In the genomic region with DNA sequence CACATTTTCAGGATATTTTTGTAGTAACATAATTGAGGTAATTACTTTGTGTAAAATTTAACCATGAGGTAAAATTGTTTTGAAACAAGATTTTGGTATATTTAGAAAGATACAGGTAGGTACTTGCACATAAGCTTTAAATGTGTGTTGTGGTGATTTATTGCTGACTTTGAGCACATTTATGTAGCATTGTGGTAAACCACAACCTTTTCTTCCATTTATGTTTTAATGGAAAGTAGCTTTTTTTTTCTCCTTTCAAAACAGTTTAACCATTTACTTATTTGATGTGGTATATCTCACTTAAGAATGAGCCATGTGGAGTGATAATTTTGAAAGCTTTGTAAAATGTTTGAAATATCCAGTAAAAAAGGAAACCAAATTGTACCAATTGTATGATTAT, we compare ENCODE assay signal across 19 cellular contexts. TPM values are rescaled to one million over a fixed set of nuclear protein-coding genes. Genes with fewer than 3 reads are reported as not detected.
DNase-seq lines count a peak whose midpoint lies in the region; ATAC-seq, FAIRE-seq and TF ChIP-seq lines count a peak whose summit lies in the region.
"Had no signal": no experiment of that assay in that cellular context is flagged by ENCODE, and none has a peak within 500 bp of the region (broad histone marks: within the 10 kb centered on the region; RNA-seq: fewer than 3 reads in every experiment).

No MANE protein-coding gene starts in this region.

- CTCF ChIA-PET in HEK293 (lab: Yijun Ruan, JAX), result no interaction called here

- no peaks in the 10 kb centered on the region for H3K27me3 ChIP-seq in foreskin keratinocyte
- H3K27me3 ChIP-seq: BLaER1 treated with 17β-estradiol and CSF1 and Interleukin-3, amounts not matched to agents 10 nM and 100 nM; SJCRH30 had no signal

- no peak for TF ChIP-seq CTCF in D721Med (IDR thresholded peaks at IDR 0.05; ENCODE audit: insufficient read depth, missing control alignments)
- no peak for TF ChIP-seq CTCF in HEK293 (tag by site-specific recombination; IDR thresholded peaks at IDR 0.05)
- no peak for TF ChIP-seq CTCF in foreskin keratinocyte (conservative IDR thresholded peaks at IDR 0.05)
- TF ChIP-seq CTCF in glutamatergic neuron (IDR thresholded peaks at IDR 0.05; ENCODE audit: partially characterized antibody, unreplicated experiment), result no peak

- no peaks in the 10 kb centered on the region for H3K4me1 Mint-ChIP-seq in stimulated activated effector memory CD8-positive, alpha-beta T cell treated with anti-CD3 and anti-CD28 coated beads, Interleukin-12 subunit alpha, Interleukin-12 subunit beta, amount 100 ng/mL, for 72 hours
- H3K4me1 Mint-ChIP-seq in glutamatergic neuron (ENCODE audit: low read depth, unreplicated experiment), result no peaks in the 10 kb centered on the region
- H3K4me1 Mint-ChIP-seq: CD8-positive, alpha-beta memory T cell had no signal

- no peaks in the 10 kb centered on the region for H3K9me3 ChIP-seq in HEK293 (ENCODE audit: control insufficient read depth, insufficient read depth, low read depth, low read length)

- no peak overlapping the region for H3K4me3 ChIP-seq in HEK293 (ENCODE audit: low read depth, low read length)
- H3K4me3 ChIP-seq: BLaER1 treated with 17β-estradiol and CSF1 and Interleukin-3, amounts not matched to agents 10 nM and 100 nM; SJCRH30 had no signal

- H3K27ac ChIP-seq in HEK293 (ENCODE audit: extremely low read depth, low read depth, low read length) (no peak overlapping the region), foreskin keratinocyte (no peak overlapping the region)
- H3K27ac ChIP-seq: BLaER1 treated with 17β-estradiol and CSF1 and Interleukin-3, amounts not matched to agents 10 nM and 100 nM; RWPE1; SJCRH30 had no signal

- no peak overlapping the region for H3K4me3 Mint-ChIP-seq in stimulated activated effector memory CD8-positive, alpha-beta T cell treated with anti-CD3 and anti-CD28 coated beads, Interleukin-12 subunit alpha, Interleukin-12 subunit beta, amount 100 ng/mL, for 72 hours
- no peak overlapping the region for H3K4me3 Mint-ChIP-seq in glutamatergic neuron (ENCODE audit: unreplicated experiment)
- H3K4me3 Mint-ChIP-seq: CD8-positive, alpha-beta memory T cell; H9; IgD-negative memory B cell had no signal

- H3K27ac Mint-ChIP-seq in stimulated activated effector memory CD8-positive, alpha-beta T cell treated with anti-CD3 and anti-CD28 coated beads, Interleukin-12 subunit alpha, Interleukin-12 subunit beta, amount 100 ng/mL, for 72 hours, result no peak overlapping the region
- H3K27ac Mint-ChIP-seq in glutamatergic neuron (ENCODE audit: unreplicated experiment), result no peak overlapping the region
- H3K27ac Mint-ChIP-seq: H9, IgD-negative memory B cell had no signal

- H3K4me1 ChIP-seq in HEK293 (ENCODE audit: control insufficient read depth, insufficient read depth, low read length), result no peaks in the 10 kb centered on the region; the same call in 1 of the 2 replicates
- H3K4me1 ChIP-seq in foreskin keratinocyte, result no peaks in the 10 kb centered on the region
- H3K4me1 ChIP-seq: SJCRH30 had no signal

- ATAC-seq in foreskin keratinocyte, result no peak
- no peak for ATAC-seq in HG03432 (IDR thresholded peaks at IDR 0.05; ENCODE audit: unreplicated experiment)
- ATAC-seq in stimulated activated effector memory CD8-positive, alpha-beta T cell treated with anti-CD3 and anti-CD28 coated beads, Interleukin-12 subunit alpha, Interleukin-12 subunit beta, amount 100 ng/mL, for 72 hours, result no peak

- POLR2A ChIA-PET in HEK293 (lab: Yijun Ruan, JAX), result no interaction called here

- no peaks in the 10 kb centered on the region for H3K9me3 Mint-ChIP-seq in stimulated activated effector memory CD8-positive, alpha-beta T cell treated with anti-CD3 and anti-CD28 coated beads, Interleukin-12 subunit alpha, Interleukin-12 subunit beta, amount 100 ng/mL, for 72 hours
- H3K9me3 Mint-ChIP-seq in glutamatergic neuron (ENCODE audit: unreplicated experiment), result no peaks in the 10 kb centered on the region

- H3K36me3 ChIP-seq in HEK293 (ENCODE audit: control insufficient read depth in 2 of 2, insufficient read depth in 1 of 2, low read length in 2 of 2), result peaks cover 17 to 20% of the 10 kb centered on the region in 2 experiments

- DNase-seq in D721Med (ENCODE audit: insufficient read length, low spot score), result no peak
- DNase-seq in RPMI8226, result peak; percentile 34
- DNase-seq in foreskin keratinocyte, result peak; percentile 15 to 52
- DNase-seq in activated CD4-positive, alpha-beta T cell treated with anti-CD3 and anti-CD28 coated beads, Interleukin-2, amount 50 U/mL, for 48 hours, result no peak
- no peak for DNase-seq in stimulated activated effector memory CD8-positive, alpha-beta T cell treated with anti-CD3 and anti-CD28 coated beads, Interleukin-12 subunit alpha, Interleukin-12 subunit beta, amount 100 ng/mL, for 72 hours (ENCODE audit: low spot score in 2 of 2)
- no peak for DNase-seq in glutamatergic neuron
- DNase-seq: CD8-positive, alpha-beta memory T cell; H9; MV-4-11; NCI-H187; NCI-H2107; NCI-H510A treated with DMSO at 0.1 percent for 48 hours; NCI-H774; SJCRH30 had no signal

- FAIRE-seq in D721Med (lab: Jason Lieb, UNC), result peak; percentile 38

- peaks cover 22% of the 10 kb centered on the region for H3K36me3 Mint-ChIP-seq in stimulated activated effector memory CD8-positive, alpha-beta T cell treated with anti-CD3 and anti-CD28 coated beads, Interleukin-12 subunit alpha, Interleukin-12 subunit beta, amount 100 ng/mL, for 72 hours
- peaks cover 7% of the 10 kb centered on the region for H3K36me3 Mint-ChIP-seq in glutamatergic neuron (ENCODE audit: unreplicated experiment)

- no peaks in the 10 kb centered on the region for H3K27me3 Mint-ChIP-seq in glutamatergic neuron (ENCODE audit: unreplicated experiment)

TF ChIP-seq in HEK293, 187 proteins besides CTCF, POLR2A, EP300 and RAD21:
- TF ChIP-seq ZNF707 (tag by site-specific recombination; IDR thresholded peaks at IDR 0.05), result no peak
- TF ChIP-seq, protein P1, sequence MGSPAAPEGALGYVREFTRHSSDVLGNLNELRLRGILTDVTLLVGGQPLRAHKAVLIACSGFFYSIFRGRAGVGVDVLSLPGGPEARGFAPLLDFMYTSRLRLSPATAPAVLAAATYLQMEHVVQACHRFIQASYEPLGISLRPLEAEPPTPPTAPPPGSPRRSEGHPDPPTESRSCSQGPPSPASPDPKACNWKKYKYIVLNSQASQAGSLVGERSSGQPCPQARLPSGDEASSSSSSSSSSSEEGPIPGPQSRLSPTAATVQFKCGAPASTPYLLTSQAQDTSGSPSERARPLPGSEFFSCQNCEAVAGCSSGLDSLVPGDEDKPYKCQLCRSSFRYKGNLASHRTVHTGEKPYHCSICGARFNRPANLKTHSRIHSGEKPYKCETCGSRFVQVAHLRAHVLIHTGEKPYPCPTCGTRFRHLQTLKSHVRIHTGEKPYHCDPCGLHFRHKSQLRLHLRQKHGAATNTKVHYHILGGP (tag by site-specific recombination; IDR thresholded peaks at IDR 0.05), result 0 out of 2 replicates have a peak, but pooled peaks have one; percentile 16

RNA-seq across cellular contexts. Expression of a gene that starts 35.6 kb away (rescaled TPM):
- total RNA-seq in foreskin keratinocyte, result 13.5 and 15.5 TPM in 2 replicates
- 2.5 and 2.6 TPM in 2 replicates for polyA plus RNA-seq in foreskin keratinocyte
- 13.3 TPM for total RNA-seq in glutamatergic neuron (ENCODE audit: unreplicated experiment)

Comparison
In these comparisons a context has a peak if more than half of its experiments do, and no peak if none do; other contexts are left out.
1. DNase-seq: peak in RPMI8226 (single experiment) and foreskin keratinocyte (2 of 2); none in D721Med (single experiment), activated CD4-positive, alpha-beta T cell treated with anti-CD3 and anti-CD28 coated beads, Interleukin-2, amount 50 U/mL, for 48 hours (0 of 2), stimulated activated effector memory CD8-positive, alpha-beta T cell treated with anti-CD3 and anti-CD28 coated beads, Interleukin-12 subunit alpha, Interleukin-12 subunit beta, amount 100 ng/mL, for 72 hours (0 of 2) and glutamatergic neuron (single experiment).